ENCODE assay signal across 25 cellular contexts in the genomic region with DNA sequence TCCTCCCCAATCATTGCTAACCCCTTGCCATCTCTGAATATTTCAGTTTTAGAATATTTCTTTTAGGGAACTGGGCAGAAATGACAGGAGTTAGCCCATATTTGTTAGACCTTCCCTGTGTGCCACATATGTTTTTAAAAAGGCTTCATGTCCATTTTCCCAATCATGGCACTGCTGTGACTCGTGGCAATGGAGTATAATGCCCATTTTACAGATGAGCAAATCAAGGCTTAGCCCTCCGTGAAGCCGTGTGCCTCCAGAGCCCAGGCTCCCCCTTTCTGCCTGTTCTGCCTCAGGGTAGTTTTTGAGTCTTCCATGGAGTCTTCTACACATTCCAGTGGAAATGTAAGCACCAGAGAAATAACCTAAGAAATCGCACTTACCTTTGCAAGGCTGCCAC.
"Had no signal": no experiment of that assay in that cellular context is flagged by ENCODE, and none has a peak within 500 bp of the region (broad histone marks: within the 10 kb centered on the region; RNA-seq: fewer than 3 reads in every experiment).

No MANE protein-coding gene starts in this region.

- FAIRE-seq: endometrium, islet of Langerhans, keratinocyte had no signal

- H3K27ac ChIP-seq: colonic mucosa, epithelial cell of prostate, esophagus squamous epithelium, gastrocnemius medialis, left lung, lower lobe of right lung had no signal

- H3K9me3 ChIP-seq: colonic mucosa, esophagus squamous epithelium, gastrocnemius medialis, left lung, lower lobe of right lung, mucosa of descending colon had no signal

- H3K36me3 ChIP-seq: colonic mucosa, esophagus squamous epithelium, gastrocnemius medialis, left lung, lower lobe of right lung had no signal

- H3K36me3 Mint-ChIP-seq: mesothelial cell of epicardium had no signal

- H3K4me3 ChIP-seq: colonic mucosa, esophagus squamous epithelium, gastrocnemius medialis, left lung, lower lobe of right lung, mucosa of descending colon had no signal

- H3K27ac Mint-ChIP-seq: dendritic cell treated with granulocyte-macrophage colony-stimulating factor and Interleukin-4, amounts not matched to agents 40 ng/mL and 50 ng/mL, for 4 days; effector memory CD8-positive, alpha-beta T cell; endodermal cell; mesothelial cell of epicardium had no signal

- DNase-seq: colonic mucosa; cortex of kidney; effector CD8-positive, alpha-beta T cell; effector memory CD8-positive, alpha-beta T cell; endodermal cell; erythroblast; esophagus squamous epithelium; foreskin fibroblast; foreskin melanocyte; gastrocnemius medialis; glutamatergic neuron; hippocampal formation; left cardiac atrium; left lung; left ventricle myocardium superior; lower lobe of right lung; mesenchymal stem cell; mucosa of descending colon had no signal

- H3K4me3 Mint-ChIP-seq: dendritic cell treated with granulocyte-macrophage colony-stimulating factor and Interleukin-4, amounts not matched to agents 40 ng/mL and 50 ng/mL, for 4 days; effector memory CD8-positive, alpha-beta T cell; endodermal cell; mesothelial cell of epicardium had no signal

- H3K9me3 Mint-ChIP-seq: dendritic cell treated with granulocyte-macrophage colony-stimulating factor and Interleukin-4, amounts not matched to agents 40 ng/mL and 50 ng/mL, for 4 days; effector memory CD8-positive, alpha-beta T cell; endodermal cell; mesothelial cell of epicardium had no signal

- H3K4me1 ChIP-seq: colonic mucosa, esophagus squamous epithelium, gastrocnemius medialis, left lung, lower lobe of right lung had no signal

- H3K4me1 Mint-ChIP-seq: endodermal cell had no signal

- H3K27me3 Mint-ChIP-seq: dendritic cell treated with granulocyte-macrophage colony-stimulating factor and Interleukin-4, amounts not matched to agents 40 ng/mL and 50 ng/mL, for 4 days had no signal

- ATAC-seq: effector memory CD8-positive, alpha-beta T cell; esophagus mucosa; gastrocnemius medialis; left cardiac atrium; left lung; left ventricle myocardium superior; lower lobe of right lung; mucosa of descending colon had no signal

- H3K27me3 ChIP-seq: colonic mucosa, esophagus squamous epithelium, gastrocnemius medialis, left lung had no signal
